Comparison of ENCODE assay signal across 12 cellular contexts in the genomic region with DNA sequence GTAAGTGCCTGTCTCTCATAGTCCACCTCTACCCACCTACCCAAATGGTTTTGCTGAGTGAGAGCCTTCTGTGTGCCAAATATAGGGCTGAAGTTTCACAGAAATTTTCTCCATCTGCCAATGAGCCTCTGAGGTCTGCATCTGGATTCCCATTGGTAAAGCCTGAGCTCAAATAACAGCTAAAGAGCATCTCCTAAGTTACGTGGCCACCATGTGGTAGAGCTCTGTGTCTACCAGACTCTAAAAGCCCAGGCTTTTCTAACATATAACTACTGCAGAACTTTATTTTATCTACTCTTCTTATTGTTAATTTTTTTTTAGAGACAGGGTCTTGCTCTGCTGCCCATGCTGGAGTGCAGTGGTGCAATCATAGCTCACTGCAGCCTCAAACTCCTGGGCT. TPM values are rescaled to one million over a fixed set of nuclear protein-coding genes. Genes with fewer than 3 reads are reported as not detected.
A peak's percentile ranks its signal among the peaks of the same experiment; 100 is the strongest.
DNase-seq lines count a peak whose midpoint lies in the region; ATAC-seq and TF ChIP-seq lines count a peak whose summit lies in the region.
"Had no signal": no experiment of that assay in that cellular context is flagged by ENCODE, and none has a peak within 500 bp of the region (broad histone marks: within the 10 kb centered on the region; RNA-seq: fewer than 3 reads in every experiment).

No MANE protein-coding gene starts in this region.

- H2AFZ ChIP-seq in GM23338: no peak overlapping the region
- no peak overlapping the region for H2AFZ ChIP-seq in fibroblast of lung (ENCODE audit: low read length)

- intact Hi-C loops in gastrocnemius medialis (cut with DNase I; ENCODE audit: low total_unique reads): no loop called here

- peaks cover 15% of the 10 kb centered on the region; the same call in 2 of the 3 replicates for H3K4me1 Mint-ChIP-seq in GM23338
- H3K4me1 Mint-ChIP-seq: stimulated activated effector memory CD8-positive, alpha-beta T cell treated with anti-CD3 and anti-CD28 coated beads, Interleukin-12 subunit alpha, Interleukin-12 subunit beta, amount 100 ng/mL, for 72 hours had no signal

- H3K36me3 ChIP-seq in BJ (ENCODE audit: control insufficient read depth, insufficient read depth, low read length) (no peaks in the 10 kb centered on the region), GM23338 (ENCODE audit: insufficient read depth) (no peaks in the 10 kb centered on the region), fibroblast of lung (ENCODE audit: control insufficient read depth, insufficient read depth, low read length) (no peaks in the 10 kb centered on the region), gastrocnemius medialis (no peaks in the 10 kb centered on the region)
- H3K36me3 ChIP-seq: SJSA1 had no signal

- in situ Hi-C loops in gastrocnemius medialis (cut with MboI; ENCODE audit: low sequenced_read_pairs in 4 of 4): no loop called here

- no peak overlapping the region for H3K9ac ChIP-seq in fibroblast of lung (ENCODE audit: insufficient read depth, low read length)

- H4K20me1 ChIP-seq in GM23338 (replicated peaks; ENCODE audit: insufficient read depth): no peaks in the 10 kb centered on the region
- H4K20me1 ChIP-seq in fibroblast of lung (ENCODE audit: control insufficient read depth, extremely low read depth, insufficient read depth, low read length): no peaks in the 10 kb centered on the region

- H3K9me3 Mint-ChIP-seq in GM23338: no peaks in the 10 kb centered on the region
- H3K9me3 Mint-ChIP-seq: stimulated activated effector memory CD8-positive, alpha-beta T cell treated with anti-CD3 and anti-CD28 coated beads, Interleukin-12 subunit alpha, Interleukin-12 subunit beta, amount 100 ng/mL, for 72 hours had no signal

- no peaks in the 10 kb centered on the region for H3K9me2 ChIP-seq in GM23338 (ENCODE audit: insufficient read depth)

- no peak for TF ChIP-seq POLR2A in gastrocnemius medialis (IDR thresholded peaks at IDR 0.05)

- H3K27me3 ChIP-seq in BJ (ENCODE audit: control insufficient read depth, insufficient read depth, low read length): no peaks in the 10 kb centered on the region
- no peaks in the 10 kb centered on the region for H3K27me3 ChIP-seq in GM23338 (ENCODE audit: insufficient read depth)
- H3K27me3 ChIP-seq in fibroblast of lung (ENCODE audit: control insufficient read depth, insufficient read depth, low read length): peaks cover 4% of the 10 kb centered on the region
- no peaks in the 10 kb centered on the region for H3K27me3 ChIP-seq in gastrocnemius medialis

- POLR2A ChIA-PET in BJ (lab: Charles Lee): no interaction called here

- H3K9me3 ChIP-seq in fibroblast of lung (ENCODE audit: control insufficient read depth, insufficient read depth, low read depth, low read length) (no peaks in the 10 kb centered on the region), gastrocnemius medialis (no peaks in the 10 kb centered on the region)
- H3K9me3 ChIP-seq: SJSA1 had no signal

- H3K27me3 Mint-ChIP-seq in GM23338 (ENCODE audit: insufficient read depth, low read depth, poor library complexity): peaks cover 7% of the 10 kb centered on the region

- no peak for DNase-seq in BJ (ENCODE audit: low read depth)
- DNase-seq in GM23338 (ENCODE audit: low spot score): peak; percentile 63
- peak; percentile 53 for DNase-seq in NCI-H748 (lab: John Stamatoyannopoulos, UW; ENCODE audit: unreplicated experiment)
- peak; percentile 11 to 15 for DNase-seq in fibroblast of lung (ENCODE audit: low read depth in 2 of 2)
- no peak for DNase-seq in coronary artery (ENCODE audit: low spot score)
- no peak for DNase-seq in hypothalamus (lab: John Stamatoyannopoulos, UW)
- no peak for DNase-seq in gastrocnemius medialis
- DNase-seq: occipital lobe had no signal

- CTCF ChIA-PET in BJ (lab: Yijun Ruan, JAX): interaction anchor here (0.9 to 2.8 kb wide), 3 partner anchors 14 to 41 kb away, joined by 3 to 13 read pairs (median 4); a partner anchor contains a TSS

- no peak overlapping the region for H3K27ac Mint-ChIP-seq in GM23338
- H3K27ac Mint-ChIP-seq: stimulated activated effector memory CD8-positive, alpha-beta T cell treated with anti-CD3 and anti-CD28 coated beads, Interleukin-12 subunit alpha, Interleukin-12 subunit beta, amount 100 ng/mL, for 72 hours had no signal

- no peaks in the 10 kb centered on the region for H3K36me3 Mint-ChIP-seq in GM23338 (ENCODE audit: low read depth)
- H3K36me3 Mint-ChIP-seq: stimulated activated effector memory CD8-positive, alpha-beta T cell treated with anti-CD3 and anti-CD28 coated beads, Interleukin-12 subunit alpha, Interleukin-12 subunit beta, amount 100 ng/mL, for 72 hours had no signal

- ATAC-seq in GM23338 (peak; percentile 76), HG02884 (IDR thresholded peaks at IDR 0.05; ENCODE audit: unreplicated experiment) (no peak), gastrocnemius medialis (no peak)
- ATAC-seq: stimulated activated effector memory CD8-positive, alpha-beta T cell treated with anti-CD3 and anti-CD28 coated beads, Interleukin-12 subunit alpha, Interleukin-12 subunit beta, amount 100 ng/mL, for 72 hours had no signal

- H3K27ac ChIP-seq in GM23338 (ENCODE audit: low read depth) (no peak overlapping the region), fibroblast of lung (ENCODE audit: insufficient read depth, low read length) (no peak overlapping the region), coronary artery (no peak overlapping the region), gastrocnemius medialis (no peak overlapping the region)
- H3K27ac ChIP-seq: SJSA1 had no signal

- H3K79me2 ChIP-seq in GM23338 (replicated peaks; ENCODE audit: insufficient read depth) (no peaks in the 10 kb centered on the region), fibroblast of lung (ENCODE audit: control insufficient read depth, insufficient read depth, low read length) (no peaks in the 10 kb centered on the region)

- H3K4me2 ChIP-seq in GM23338: no peak overlapping the region
- no peak overlapping the region for H3K4me2 ChIP-seq in fibroblast of lung (ENCODE audit: extremely low read depth, insufficient read depth, low read length)

- TF ChIP-seq CTCF in BJ (IDR thresholded peaks at IDR 0.05; ENCODE audit: insufficient read depth, low read depth, low read length) (0 out of 2 replicates have a peak, but pooled peaks have one; percentile 20), GM23338 (conservative IDR thresholded peaks at IDR 0.05; ENCODE audit: low read depth in 2 of 2) (peak; percentile 51 to 66), fibroblast of lung (conservative IDR thresholded peaks at IDR 0.05 in 1 of 2, IDR thresholded peaks at IDR 0.05 in 1 of 2; ENCODE audit: low read depth in 1 of 2, low read length in 2 of 2) (peak in 1 of 2 donors; percentile 22), coronary artery (IDR thresholded peaks at IDR 0.05) (no peak), gastrocnemius medialis (IDR thresholded peaks at IDR 0.05 in 4 of 5, conservative IDR thresholded peaks at IDR 0.05 in 1 of 5) (no peak)

- H3K4me1 ChIP-seq in GM23338 (ENCODE audit: insufficient read depth) (peaks cover 5% of the 10 kb centered on the region; the same call in 1 of the 2 replicates), fibroblast of lung (ENCODE audit: control insufficient read depth, extremely low read depth, insufficient read depth, low read length) (no peaks in the 10 kb centered on the region), gastrocnemius medialis (no peaks in the 10 kb centered on the region)
- H3K4me1 ChIP-seq: SJSA1 had no signal

- no peak overlapping the region for H3K4me3 ChIP-seq in BJ (ENCODE audit: low read depth, low read length)
- no peak overlapping the region for H3K4me3 ChIP-seq in GM23338
- H3K4me3 ChIP-seq in fibroblast of lung (replicated peaks in 1 of 4; ENCODE audit: control extremely low read depth in 1 of 4, insufficient read depth in 1 of 4, low read depth in 3 of 4, low read length in 4 of 4): no peak overlapping the region
- no peak overlapping the region for H3K4me3 ChIP-seq in coronary artery
- no peak overlapping the region for H3K4me3 ChIP-seq in gastrocnemius medialis
- H3K4me3 ChIP-seq: SJSA1 had no signal

- no peaks in the 10 kb centered on the region for H3F3A ChIP-seq in GM23338 (replicated peaks; ENCODE audit: low read depth)

- no peak overlapping the region for H3K4me3 Mint-ChIP-seq in GM23338
- H3K4me3 Mint-ChIP-seq: stimulated activated effector memory CD8-positive, alpha-beta T cell treated with anti-CD3 and anti-CD28 coated beads, Interleukin-12 subunit alpha, Interleukin-12 subunit beta, amount 100 ng/mL, for 72 hours had no signal

RNA-seq across cellular contexts. Expression of a gene that starts 16.0 kb away (rescaled TPM):
- polyA plus RNA-seq in BJ (2011; rRNA removed) (0.09 TPM in 2 replicates), GM23338 (2016; fragmentation: Nextera tagmentation; extraction: Ambion mirVana) (0.24 TPM in 1 of 2 replicates, not detected in the other), fibroblast of lung (0.08 and 0.25 TPM in 2 replicates)
- not detected in 2 replicates for polyA minus RNA-seq in BJ (2011; rRNA and poly(A)+ RNA removed)
- total RNA-seq in GM23338 (2014; rRNA removed; shearing (Covaris generic)): 0.19 and 0.21 TPM in 2 replicates
- total RNA-seq in fibroblast of lung (under 0.01 and 0.33 TPM in 2 replicates), gastrocnemius medialis (1 to 10 TPM in 2 of 4 donors, not detected in 2; 1.1 to 3.5 TPM)
- polyA plus RNA-seq in fibroblast of lung (2012): 0.10 TPM in 1 of 2 replicates, not detected in the other
- polyA minus RNA-seq in fibroblast of lung (ENCODE audit: low replicate concordance): not detected in 2 replicates

RNA-seq across cellular contexts. Expression of a gene that starts 16.7 kb away (rescaled TPM):
- polyA plus RNA-seq in BJ (2011; rRNA removed) (not detected in 2 replicates), GM23338 (2016; fragmentation: Nextera tagmentation; extraction: Ambion mirVana) (not detected in 2 replicates), fibroblast of lung (0.05 TPM in 1 of 2 replicates, not detected in the other)
- polyA minus RNA-seq in BJ (2011; rRNA and poly(A)+ RNA removed): 0.05 and 0.10 TPM in 2 replicates
- total RNA-seq in GM23338 (2014; rRNA removed; shearing (Covaris generic)): not detected in 2 replicates
- total RNA-seq in fibroblast of lung (not detected in 2 replicates), gastrocnemius medialis (not detected)
- polyA plus RNA-seq in fibroblast of lung (2012): not detected in 2 replicates
- polyA minus RNA-seq in fibroblast of lung (ENCODE audit: low replicate concordance): not detected in 2 replicates
- total RNA-seq: frontal cortex had no signal

RNA-seq across cellular contexts. Expression of a gene that starts 37.0 kb away (rescaled TPM):
- polyA plus RNA-seq in BJ (2011; rRNA removed) (0.12 and 0.15 TPM in 2 replicates), GM23338 (2016; fragmentation: Nextera tagmentation; extraction: Ambion mirVana) (0.24 TPM in 1 of 2 replicates, not detected in the other), fibroblast of lung (0.02 TPM in 1 of 2 replicates, not detected in the other)
- 0.36 TPM in 1 of 2 replicates, not detected in the other for polyA minus RNA-seq in BJ (2011; rRNA and poly(A)+ RNA removed)
- 0.17 TPM in 1 of 2 replicates, not detected in the other for total RNA-seq in GM23338 (2014; rRNA removed; shearing (Covaris generic))
- total RNA-seq in fibroblast of lung (0.17 TPM in 1 of 2 replicates, not detected in the other), gastrocnemius medialis (1 to 10 TPM in 2 of 4 donors, under 1 TPM in 1, not detected in 1; 0.59 to 1.3 (median 1.3) TPM)
- 0.06 and 0.09 TPM in 2 replicates for polyA plus RNA-seq in fibroblast of lung (2012)
- polyA minus RNA-seq in fibroblast of lung (ENCODE audit: low replicate concordance): not detected in 2 replicates
- total RNA-seq: frontal cortex had no signal

Comparison
In these comparisons a context has a peak if more than half of its experiments do, and no peak if none do; other contexts are left out.
1. DNase-seq: peak in GM23338 (single experiment), NCI-H748 (single experiment) and fibroblast of lung (2 of 2); none in BJ (single experiment), coronary artery (single experiment), hypothalamus (0 of 51) and gastrocnemius medialis (0 of 2).
2. CTCF ChIP-seq: peak in BJ (single experiment) and GM23338 (2 of 2); none in coronary artery (single experiment) and gastrocnemius medialis (0 of 5).